23 cellular contexts compared by ENCODE assay signal in the genomic region with DNA sequence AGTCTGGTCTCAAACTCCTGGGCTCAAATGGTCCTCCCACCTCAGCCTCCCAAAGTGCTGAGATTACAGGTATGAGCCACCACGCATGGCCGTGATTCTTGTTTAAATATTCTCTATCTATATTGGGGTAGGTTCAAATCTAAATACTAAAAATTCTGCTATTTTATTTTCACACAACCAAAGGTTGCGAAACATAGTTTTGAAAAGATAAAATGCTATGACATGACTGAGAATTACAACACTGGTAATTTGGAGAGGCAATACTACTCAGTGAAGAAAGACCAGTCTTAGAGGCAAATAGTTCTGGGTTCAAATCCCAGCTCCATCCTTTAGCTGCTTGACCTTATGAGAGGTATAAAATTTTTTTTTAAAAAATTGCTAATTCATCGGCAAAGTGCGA.
DNase-seq lines count a peak whose midpoint lies in the region; ATAC-seq, FAIRE-seq and TF ChIP-seq lines count a peak whose summit lies in the region.
"Had no signal": no experiment of that assay in that cellular context is flagged by ENCODE, and none has a peak within 500 bp of the region (broad histone marks: within the 10 kb centered on the region; RNA-seq: fewer than 3 reads in every experiment).

No MANE protein-coding gene starts in this region.

- no peak overlapping the region for H3K14ac ChIP-seq in IMR-90 (replicated peaks; ENCODE audit: low read depth, low read length)

- no peak overlapping the region for H3K4me2 ChIP-seq in A549
- H3K4me2 ChIP-seq in IMR-90 (ENCODE audit: low read depth, low read length): no peak overlapping the region
- H3K4me2 ChIP-seq: GM23338 had no signal

- no peak overlapping the region for H2BK120ac ChIP-seq in IMR-90 (ENCODE audit: low read depth, low read length)

- no peak overlapping the region for H4K8ac ChIP-seq in IMR-90 (ENCODE audit: low read depth in 2 of 2, low read length in 2 of 2)

- H2AK9ac ChIP-seq in IMR-90 (replicated peaks; ENCODE audit: low read depth, low read length, poor library complexity): no peak overlapping the region

- no peak overlapping the region for H3K4me3 ChIP-seq in A549
- H3K4me3 ChIP-seq in IMR-90 (ENCODE audit: insufficient read depth, low read depth, low read length): no peak overlapping the region
- H3K4me3 ChIP-seq in fibroblast of villous mesenchyme (ENCODE audit: low read depth, low read length): no peak overlapping the region
- H3K4me3 ChIP-seq: GM23338 had no signal

- 95% methylated on average over 5 of the region's 5 CpGs for WGBS in A549 (ENCODE audit: missing lambda C conversion rate)
- WGBS in IMR-90 (ENCODE audit: extremely low coverage in 2 of 2, insufficient read length in 1 of 2), 2 experiments: no CpG with 5 or more reads among the region's 5 CpGs

- H3K27ac ChIP-seq in A549 (0 out of 6 replicates have a peak overlapping the region, but pooled peaks of 1 of the 2 experiments have one; percentile 50), IMR-90 (ENCODE audit: insufficient read depth, low read length) (no peak overlapping the region)
- H3K27ac ChIP-seq: HL-60 had no signal

- H3K36me3 ChIP-seq in IMR-90 (ENCODE audit: control insufficient read depth, insufficient read depth, low read length): no peaks in the 10 kb centered on the region
- H3K36me3 ChIP-seq: BE2C had no signal

- DNase-seq in A549 (ENCODE audit: low read depth in 1 of 2, low spot score in 1 of 2) (no peak), IMR-90 (no peak), amniotic epithelial cell (ENCODE audit: low read depth) (peak; percentile 26), fibroblast of villous mesenchyme (ENCODE audit: low read depth) (peak; percentile 32), GF-D8 (lab: John Stamatoyannopoulos, UW) (no peak), NCI-H2107 (lab: John Stamatoyannopoulos, UW) (no peak), NCI-H748 treated with DMSO at 0.1 percent for 48 hours (lab: John Stamatoyannopoulos, UW) (no peak)
- DNase-seq: ACHN; BE2C; C1 segment of cervical spinal cord; CD4-positive, CD25-positive, alpha-beta regulatory T cell; CD8-positive, alpha-beta memory T cell; COR-L47; DMS 273 treated with DMSO at 0.1 percent for 48 hours; DMS53; DND-41; EL; HCEC 1CT had no signal

- H3K79me1 ChIP-seq in IMR-90 (ENCODE audit: low read depth in 1 of 2, low read length in 2 of 2): no peaks in the 10 kb centered on the region

- H2BK20ac ChIP-seq in IMR-90 (ENCODE audit: low read depth, low read length): no peak overlapping the region

- H2AK5ac ChIP-seq in IMR-90 (ENCODE audit: low read depth, low read length): no peak overlapping the region

- no peak overlapping the region for H2BK15ac ChIP-seq in IMR-90 (ENCODE audit: low read depth, low read length)

- ATAC-seq in A549: no peak
- no peak for ATAC-seq in IMR-90 (ENCODE audit: low read depth)
- ATAC-seq: GM23338 had no signal

- no peak overlapping the region for H3K18ac ChIP-seq in IMR-90 (ENCODE audit: low read depth, low read length)

- TF ChIP-seq CTCF in A549 (IDR thresholded peaks at IDR 0.05): no peak
- TF ChIP-seq CTCF in IMR-90 (conservative IDR thresholded peaks at IDR 0.05; ENCODE audit: low read depth, low read length): no peak
- TF ChIP-seq CTCF in fibroblast of villous mesenchyme (IDR thresholded peaks at IDR 0.05; ENCODE audit: insufficient read depth, low read depth, low read length): no peak

- BruUV-seq in IMR-90 (replicated peaks; lab: Mats Ljungman, UMichigan): no TSS peak

- no peak overlapping the region for H2AFZ ChIP-seq in IMR-90 (replicated peaks; ENCODE audit: low read length, poor library complexity)

- in situ Hi-C loops in IMR-90 (cut with MboI; ENCODE audit: low sequenced_read_pairs): no loop called here

- dilution Hi-C loops in IMR-90 (cut with HindIII; ENCODE audit: low sequenced_read_pairs, unreplicated experiment): no loop called here

- H3K9me3 ChIP-seq in A549: no peaks in the 10 kb centered on the region
- no peaks in the 10 kb centered on the region for H3K9me3 ChIP-seq in IMR-90 (ENCODE audit: control insufficient read depth, insufficient read depth, low read length)
- H3K9me3 ChIP-seq: BE2C had no signal

- no peak for TF ChIP-seq EP300 in A549 (IDR thresholded peaks at IDR 0.05)

- no peak overlapping the region for H4K5ac ChIP-seq in IMR-90 (ENCODE audit: low read depth, low read length)

- H3K4me1 ChIP-seq in A549: 0 out of 3 replicates have a peak, but pooled peaks cover 4% of the 10 kb centered on the region
- no peaks in the 10 kb centered on the region for H3K4me1 ChIP-seq in IMR-90 (ENCODE audit: control insufficient read depth, insufficient read depth, low read length)
- H3K4me1 ChIP-seq: BE2C had no signal

- FAIRE-seq in A549 (lab: Jason Lieb, UNC): no peak
- FAIRE-seq: GM12892, GM18507, H54 had no signal

- intact Hi-C loops in IMR-90 (cut with micrococcal nuclease): no loop called here

- TF ChIP-seq RAD21 in A549 (conservative IDR thresholded peaks at IDR 0.05 in 1 of 2, IDR thresholded peaks at IDR 0.05 in 1 of 2) (no peak), IMR-90 (IDR thresholded peaks at IDR 0.05; ENCODE audit: low read length) (no peak)

- POLR2A ChIA-PET in A549 (lab: Yijun Ruan, JAX) (no interaction called here), IMR-90 (lab: Charles Lee; ENCODE audit: unreplicated experiment) (no interaction called here)

- no peaks in the 10 kb centered on the region for H3K9me1 ChIP-seq in IMR-90 (ENCODE audit: insufficient read depth, low read length)

- TF ChIP-seq POLR2A in A549 (IDR thresholded peaks at IDR 0.05; ENCODE audit: low read length) (no peak), IMR-90 (IDR thresholded peaks at IDR 0.05; ENCODE audit: low read depth, low read length) (no peak)

- H3K27me3 ChIP-seq in IMR-90 (ENCODE audit: control insufficient read depth, insufficient read depth, low read length): no peaks in the 10 kb centered on the region

- CTCF ChIA-PET in A549 (lab: Yijun Ruan, JAX) (no interaction called here), IMR-90 (lab: Yijun Ruan, JAX) (no interaction called here)

- no peak overlapping the region for H3K4ac ChIP-seq in IMR-90 (ENCODE audit: low read depth, low read length)

- no peak overlapping the region for H3K23ac ChIP-seq in IMR-90 (ENCODE audit: low read depth, low read length)

- H3K56ac ChIP-seq in IMR-90 (ENCODE audit: extremely low read depth, insufficient read depth, low read length): no peak overlapping the region

- H4K20me1 ChIP-seq in IMR-90 (ENCODE audit: insufficient read depth, low read length): no peaks in the 10 kb centered on the region

- no peak overlapping the region for H4K91ac ChIP-seq in IMR-90 (ENCODE audit: insufficient read depth, low read depth, low read length)

- no peak overlapping the region for H3K9ac ChIP-seq in IMR-90 (ENCODE audit: low read depth, low read length)

- no peak overlapping the region for H2BK5ac ChIP-seq in IMR-90 (ENCODE audit: low read depth, low read length, poor library complexity, severe bottlenecking)

TF ChIP-seq in A549, 52 proteins besides CTCF, POLR2A, EP300 and RAD21:
- TF ChIP-seq RNF2 (IDR thresholded peaks at IDR 0.05; ENCODE audit: borderline replicate concordance, low read depth): no peak
- TF ChIP-seq CEBPB (IDR thresholded peaks at IDR 0.05): 0 out of 4 replicates have a peak, but pooled peaks have one; percentile 8 to 17
TF ChIP-seq in A549: peak in this region for 1.

TF ChIP-seq in IMR-90, 13 proteins besides CTCF, POLR2A, EP300 and RAD21:
- TF ChIP-seq CHD1 (IDR thresholded peaks at IDR 0.05; ENCODE audit: low read depth, low read length) (no peak), CEBPB (IDR thresholded peaks at IDR 0.05; ENCODE audit: low read depth, low read length) (peak; percentile 81), NFE2L2 (IDR thresholded peaks at IDR 0.05; ENCODE audit: low read depth, low read length) (no peak), SMC3 (IDR thresholded peaks at IDR 0.05; ENCODE audit: low read depth, low read length) (no peak), MXI1 (IDR thresholded peaks at IDR 0.05; ENCODE audit: borderline replicate concordance, low read depth, low read length) (no peak), FOS (IDR thresholded peaks at IDR 0.05; ENCODE audit: low read depth, low read length) (no peak), MAZ (IDR thresholded peaks at IDR 0.05; ENCODE audit: borderline replicate concordance, low read depth, low read length) (no peak)
- TF ChIP-seq, protein P1, sequence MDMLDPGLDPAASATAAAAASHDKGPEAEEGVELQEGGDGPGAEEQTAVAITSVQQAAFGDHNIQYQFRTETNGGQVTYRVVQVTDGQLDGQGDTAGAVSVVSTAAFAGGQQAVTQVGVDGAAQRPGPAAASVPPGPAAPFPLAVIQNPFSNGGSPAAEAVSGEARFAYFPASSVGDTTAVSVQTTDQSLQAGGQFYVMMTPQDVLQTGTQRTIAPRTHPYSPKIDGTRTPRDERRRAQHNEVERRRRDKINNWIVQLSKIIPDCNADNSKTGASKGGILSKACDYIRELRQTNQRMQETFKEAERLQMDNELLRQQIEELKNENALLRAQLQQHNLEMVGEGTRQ (IDR thresholded peaks at IDR 0.05; ENCODE audit: low read depth, low read length): no peak
TF ChIP-seq in IMR-90: peak in this region for 1.

Comparison
In these comparisons a context has a peak if more than half of its experiments do, and no peak if none do; other contexts are left out.
1. DNase-seq: peak in amniotic epithelial cell (single experiment) and fibroblast of villous mesenchyme (single experiment); none in A549 (0 of 2), IMR-90 (single experiment), GF-D8 (single experiment), NCI-H2107 (single experiment) and NCI-H748 treated with DMSO at 0.1 percent for 48 hours (single experiment).